In genomic region chr11:133545199-133545709, GRCh38 we compare ENCODE assay signal across 23 cellular contexts. TPM values are rescaled to one million over a fixed set of nuclear protein-coding genes. Genes with fewer than 3 reads are reported as not detected.
DNase-seq lines count a peak whose midpoint lies in the region; ATAC-seq and TF ChIP-seq lines count a peak whose summit lies in the region.
"Had no signal": no experiment of that assay in that cellular context is flagged by ENCODE, and none has a peak within 500 bp of the region (broad histone marks: within the 10 kb centered on the region; RNA-seq: fewer than 3 reads in every experiment).

No MANE protein-coding gene starts in this region.

- peak overlapping the region; percentile 31 for H3K27ac Mint-ChIP-seq in neural crest cell (ENCODE audit: unreplicated experiment)
- no peak overlapping the region for H3K27ac Mint-ChIP-seq in Calu3 (ENCODE audit: unreplicated experiment)
- H3K27ac Mint-ChIP-seq: CD4-positive, CD25-positive, alpha-beta regulatory T cell; immature natural killer cell had no signal

- H3K4me1 Mint-ChIP-seq in neural crest cell (peaks cover 54% of the 10 kb centered on the region), Calu3 (ENCODE audit: low read depth, unreplicated experiment) (no peaks in the 10 kb centered on the region)
- H3K4me1 Mint-ChIP-seq: CD4-positive, CD25-positive, alpha-beta regulatory T cell; immature natural killer cell; naive B cell had no signal

- ATAC-seq in GM21619 (IDR thresholded peaks at IDR 0.05; ENCODE audit: unreplicated experiment) = peak; percentile 60
- ATAC-seq: upper lobe of right lung had no signal

- CTCF ChIA-PET in Calu3 (lab: Charles Lee) = no interaction called here

- peak; percentile 18 for DNase-seq in DMS53 (lab: John Stamatoyannopoulos, UW)
- no peak for DNase-seq in DMS53 treated with DMSO at 0.1 percent for 48 hours (lab: John Stamatoyannopoulos, UW; ENCODE audit: unreplicated experiment)
- peak; percentile 7 for DNase-seq in MV-4-11 (lab: John Stamatoyannopoulos, UW)
- no peak for DNase-seq in neural crest cell (ENCODE audit: low read depth, low spot score)
- no peak for DNase-seq in Calu3
- DNase-seq in activated CD8-positive, alpha-beta memory T cell treated with anti-CD3 and anti-CD28 coated beads for 24 hours = no peak
- DNase-seq in esophagus muscularis mucosa (ENCODE audit: extremely low spot score) = no peak
- DNase-seq: 8988T; activated CD4-positive, alpha-beta T cell treated with anti-CD3 and anti-CD28 coated beads for 48 hours; activated naive CD4-positive, alpha-beta T cell treated with Interleukin-2 at 50 U/mL for 16 hours; CD4-positive, CD25-positive, alpha-beta regulatory T cell; foreskin fibroblast; immature natural killer cell; IMR-90; MM.1S; naive B cell; NCI-H2081 treated with DMSO at 0.1 percent for 48 hours; NCI-H82; upper lobe of right lung had no signal

- no peak for TF ChIP-seq POLR2A in esophagus muscularis mucosa (IDR thresholded peaks at IDR 0.05; ENCODE audit: low read depth)

- TF ChIP-seq EP300 in esophagus muscularis mucosa (IDR thresholded peaks at IDR 0.05) = no peak

- H3K36me3 ChIP-seq in esophagus muscularis mucosa = no peaks in the 10 kb centered on the region
- H3K36me3 ChIP-seq: prostate gland, upper lobe of right lung had no signal

- no peak for TF ChIP-seq CTCF in neural crest cell (conservative IDR thresholded peaks at IDR 0.05)
- TF ChIP-seq CTCF in Calu3 (IDR thresholded peaks at IDR 0.05; ENCODE audit: unreplicated experiment) = no peak
- TF ChIP-seq CTCF in esophagus muscularis mucosa (IDR thresholded peaks at IDR 0.05) = no peak

- H3K36me3 Mint-ChIP-seq in neural crest cell (ENCODE audit: low read depth) = no peaks in the 10 kb centered on the region
- no peaks in the 10 kb centered on the region for H3K36me3 Mint-ChIP-seq in Calu3 (ENCODE audit: insufficient read depth, unreplicated experiment)
- H3K36me3 Mint-ChIP-seq: CD4-positive, CD25-positive, alpha-beta regulatory T cell; immature natural killer cell; naive B cell had no signal

- no peak overlapping the region for H3K27ac ChIP-seq in esophagus muscularis mucosa (replicated peaks in 1 of 4)
- H3K27ac ChIP-seq: prostate gland, upper lobe of right lung had no signal

- 74% methylated on average over 5 of the region's 5 CpGs for WGBS in esophagus muscularis mucosa

- BruUV-seq in Calu3 (replicated peaks; lab: Mats Ljungman, UMichigan) = no TSS peak

- no peaks in the 10 kb centered on the region for H3K9me3 Mint-ChIP-seq in neural crest cell
- H3K9me3 Mint-ChIP-seq in Calu3 (ENCODE audit: low read depth, unreplicated experiment) = peaks cover 14% of the 10 kb centered on the region

- H3K4me1 ChIP-seq in esophagus muscularis mucosa = no peaks in the 10 kb centered on the region
- H3K4me1 ChIP-seq: prostate gland, upper lobe of right lung had no signal

- H3K4me3 ChIP-seq in esophagus muscularis mucosa = no peak overlapping the region
- H3K4me3 ChIP-seq: lung, prostate gland, smooth muscle cell, upper lobe of right lung had no signal

- intact Hi-C loops in Calu3 (cut with micrococcal nuclease; ENCODE audit: unreplicated experiment) (no loop called here), esophagus muscularis mucosa (cut with DNase I) (no loop called here)

- no peaks in the 10 kb centered on the region for H3K9me3 ChIP-seq in esophagus muscularis mucosa
- H3K9me3 ChIP-seq: prostate gland, upper lobe of right lung had no signal

- H3K27me3 Mint-ChIP-seq in neural crest cell (ENCODE audit: low read depth) = no peaks in the 10 kb centered on the region
- H3K27me3 Mint-ChIP-seq in Calu3 (ENCODE audit: unreplicated experiment) = no peaks in the 10 kb centered on the region
- H3K27me3 Mint-ChIP-seq: CD4-positive, CD25-positive, alpha-beta regulatory T cell; naive B cell had no signal

- H3K27me3 ChIP-seq in esophagus muscularis mucosa = peaks cover 0 to 20% (median 0%) of the 10 kb centered on the region in 4 donors
- H3K27me3 ChIP-seq: upper lobe of right lung had no signal

- peak overlapping the region; percentile 16 for H3K4me3 Mint-ChIP-seq in neural crest cell
- H3K4me3 Mint-ChIP-seq in Calu3 (ENCODE audit: low read depth, unreplicated experiment) = no peak overlapping the region
- H3K4me3 Mint-ChIP-seq: CD4-positive, CD25-positive, alpha-beta regulatory T cell; immature natural killer cell; naive B cell had no signal

RNA-seq across cellular contexts. Expression of gene OPCML, which starts 13.0 kb away (rescaled TPM):
- total RNA-seq in neural crest cell (0.91 and 1.2 TPM in 2 replicates), Calu3 (2022) (not detected in 2 replicates), esophagus muscularis mucosa (under 1 TPM; 0.06 to 0.83 (median 0.24) TPM)
- total RNA-seq: CD4-positive, CD25-positive, alpha-beta regulatory T cell; upper lobe of right lung had no signal

Comparison
In these comparisons a context has a peak if more than half of its experiments do, and no peak if none do; other contexts are left out.
1. DNase-seq: peak in DMS53 (single experiment) and MV-4-11 (single experiment); none in DMS53 treated with DMSO at 0.1 percent for 48 hours (single experiment), neural crest cell (single experiment), Calu3 (single experiment), activated CD8-positive, alpha-beta memory T cell treated with anti-CD3 and anti-CD28 coated beads for 24 hours (single experiment) and esophagus muscularis mucosa (single experiment).